ENCODE assay signal across 1 cellular context in the genomic region with DNA sequence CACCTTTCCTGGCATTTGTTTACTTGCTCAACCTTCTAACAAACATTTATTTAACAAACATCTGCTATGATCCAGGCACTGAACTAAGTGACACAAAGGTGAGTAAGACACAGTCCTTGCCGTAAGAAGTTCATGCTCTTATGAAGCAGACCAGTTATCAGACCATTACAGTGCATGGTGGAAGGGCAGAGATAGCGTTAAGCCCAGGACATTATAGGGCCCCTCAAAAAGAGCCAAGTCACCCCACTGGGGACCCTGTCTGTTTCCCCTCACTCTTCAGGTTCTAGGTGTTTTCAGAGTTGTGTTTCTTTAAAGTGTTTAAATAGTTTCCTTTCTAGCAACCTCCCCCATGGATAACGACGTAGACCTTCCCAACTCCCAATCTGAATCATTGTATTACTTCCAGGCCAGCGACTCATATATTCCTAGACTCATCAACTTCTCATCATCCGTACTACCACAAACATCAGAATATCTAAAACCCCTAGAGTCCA.
TF ChIP-seq lines count a peak whose summit lies in the region.

No MANE protein-coding gene starts in this region.

TF ChIP-seq in K562, 482 proteins besides CTCF, POLR2A, EP300 and RAD21 (continued from another document):
- no peak for TF ChIP-seq NELFE (IDR thresholded peaks at IDR 0.05; ENCODE audit: insufficient read depth, insufficient read length)
- no peak for TF ChIP-seq PHF20 (IDR thresholded peaks at IDR 0.05; ENCODE audit: partially characterized antibody)
- TF ChIP-seq CC2D1A (IDR thresholded peaks at IDR 0.05), result peak; percentile 85; the same call in 1 of the 2 replicates
- no peak for TF ChIP-seq SP1 (CRISPR knock-in tag; IDR thresholded peaks at IDR 0.05)
- TF ChIP-seq ZBTB7A (IDR thresholded peaks at IDR 0.05; ENCODE audit: borderline replicate concordance, control insufficient read depth, low read depth, low read length), result peak; percentile 96
- no peak for TF ChIP-seq ZNF212 (CRISPR knock-in tag; IDR thresholded peaks at IDR 0.05)
- peak; percentile 69 for TF ChIP-seq NBN (IDR thresholded peaks at IDR 0.05; ENCODE audit: low read depth)
- no peak for TF ChIP-seq RBM17 (IDR thresholded peaks at IDR 0.05; ENCODE audit: borderline replicate concordance, low read depth, low read length)
- peak; percentile 88 for TF ChIP-seq NFE2 (IDR thresholded peaks at IDR 0.05; ENCODE audit: low read depth)
- TF ChIP-seq PCBP2 (IDR thresholded peaks at IDR 0.05; ENCODE audit: low read depth, low read length, poor library complexity, severe bottlenecking), result no peak
- peak; percentile 76; the same call in 1 of the 2 replicates for TF ChIP-seq RNF2 (IDR thresholded peaks at IDR 0.05)
- TF ChIP-seq ZNF75A (CRISPR knock-in tag; IDR thresholded peaks at IDR 0.05), result 0 out of 2 replicates have a peak, but pooled peaks have one; percentile 19
- TF ChIP-seq ARID3B (CRISPR knock-in tag; IDR thresholded peaks at IDR 0.05; ENCODE audit: borderline replicate concordance), result no peak
- TF ChIP-seq, protein P1, sequence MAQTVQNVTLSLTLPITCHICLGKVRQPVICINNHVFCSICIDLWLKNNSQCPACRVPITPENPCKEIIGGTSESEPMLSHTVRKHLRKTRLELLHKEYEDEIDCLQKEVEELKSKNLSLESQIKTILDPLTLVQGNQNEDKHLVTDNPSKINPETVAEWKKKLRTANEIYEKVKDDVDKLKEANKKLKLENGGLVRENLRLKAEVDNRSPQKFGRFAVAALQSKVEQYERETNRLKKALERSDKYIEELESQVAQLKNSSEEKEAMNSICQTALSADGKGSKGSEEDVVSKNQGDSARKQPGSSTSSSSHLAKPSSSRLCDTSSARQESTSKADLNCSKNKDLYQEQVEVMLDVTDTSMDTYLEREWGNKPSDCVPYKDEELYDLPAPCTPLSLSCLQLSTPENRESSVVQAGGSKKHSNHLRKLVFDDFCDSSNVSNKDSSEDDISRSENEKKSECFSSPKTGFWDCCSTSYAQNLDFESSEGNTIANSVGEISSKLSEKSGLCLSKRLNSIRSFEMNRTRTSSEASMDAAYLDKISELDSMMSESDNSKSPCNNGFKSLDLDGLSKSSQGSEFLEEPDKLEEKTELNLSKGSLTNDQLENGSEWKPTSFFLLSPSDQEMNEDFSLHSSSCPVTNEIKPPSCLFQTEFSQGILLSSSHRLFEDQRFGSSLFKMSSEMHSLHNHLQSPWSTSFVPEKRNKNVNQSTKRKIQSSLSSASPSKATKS (CRISPR knock-in tag; IDR thresholded peaks at IDR 0.05), result no peak
- TF ChIP-seq NCOR1 (IDR thresholded peaks at IDR 0.05), result peak; percentile 93
- TF ChIP-seq SMAD2 (IDR thresholded peaks at IDR 0.05; ENCODE audit: low read depth, low read length), result no peak
